In genomic region chr1:203216274-203217138, GRCh38 we compare ENCODE assay signal across 9 cellular contexts. TPM values are rescaled to one million over a fixed set of nuclear protein-coding genes. Genes with fewer than 3 reads are reported as not detected.
DNase-seq lines count a peak whose midpoint lies in the region; ATAC-seq and TF ChIP-seq lines count a peak whose summit lies in the region.
"Had no signal": no experiment of that assay in that cellular context is flagged by ENCODE, and none has a peak within 500 bp of the region (broad histone marks: within the 10 kb centered on the region; RNA-seq: fewer than 3 reads in every experiment).

No MANE protein-coding gene starts in this region.

- no peaks in the 10 kb centered on the region for H4K20me1 ChIP-seq in Loucy (ENCODE audit: insufficient read depth, low read length, poor library complexity, severe bottlenecking)

- H3K27me3 ChIP-seq in Loucy (ENCODE audit: insufficient read depth, low read length, poor library complexity, severe bottlenecking) (no peaks in the 10 kb centered on the region), foreskin keratinocyte (peaks cover 29% of the 10 kb centered on the region)

- H3K4me3 Mint-ChIP-seq in activated T-helper 2 cell treated with anti-CD3 and anti-CD28 coated beads, Interferon-gamma antibody, Interleukin-2, Interleukin-4, amounts not matched to agents 10 μg/mL and 5 μg/mL and 100 μg/mL, durations not matched to agents 14 hours and 24 hours and 36 hours (ENCODE audit: low read depth) = no peak overlapping the region
- no peak overlapping the region for H3K4me3 Mint-ChIP-seq in type B pancreatic cell

- no peak overlapping the region for H3K9ac ChIP-seq in Loucy (ENCODE audit: low read depth, low read length, poor library complexity, severe bottlenecking)

- H3F3A ChIP-seq in Loucy (ENCODE audit: low read depth) = no peaks in the 10 kb centered on the region

- H3K79me2 ChIP-seq in Loucy (ENCODE audit: insufficient read depth, low read length) = no peaks in the 10 kb centered on the region

- H3K36me3 ChIP-seq in Loucy (ENCODE audit: insufficient read depth, low read length) = no peaks in the 10 kb centered on the region

- H3K9me3 Mint-ChIP-seq in activated T-helper 2 cell treated with anti-CD3 and anti-CD28 coated beads, Interferon-gamma antibody, Interleukin-2, Interleukin-4, amounts not matched to agents 10 μg/mL and 5 μg/mL and 100 μg/mL, durations not matched to agents 14 hours and 24 hours and 36 hours = no peaks in the 10 kb centered on the region
- H3K9me3 Mint-ChIP-seq in type B pancreatic cell = no peaks in the 10 kb centered on the region

- TF ChIP-seq CTCF in Loucy (conservative IDR thresholded peaks at IDR 0.05; ENCODE audit: low read length) (peak; percentile 74), foreskin keratinocyte (conservative IDR thresholded peaks at IDR 0.05) (peak; percentile 81), type B pancreatic cell (conservative IDR thresholded peaks at IDR 0.05) (peak; percentile 90)

- H3K4me2 ChIP-seq in Loucy (ENCODE audit: low read depth, low read length, poor library complexity, severe bottlenecking) = no peak overlapping the region

- ATAC-seq in foreskin keratinocyte (peak; percentile 36), HG02623 (IDR thresholded peaks at IDR 0.05; ENCODE audit: unreplicated experiment) (no peak)

- no peaks in the 10 kb centered on the region for H3K9me3 ChIP-seq in Loucy (ENCODE audit: insufficient read depth, low read depth, low read length)

- H3K4me1 Mint-ChIP-seq in activated T-helper 2 cell treated with anti-CD3 and anti-CD28 coated beads, Interferon-gamma antibody, Interleukin-2, Interleukin-4, amounts not matched to agents 10 μg/mL and 5 μg/mL and 100 μg/mL, durations not matched to agents 14 hours and 24 hours and 36 hours (ENCODE audit: low read depth) = no peaks in the 10 kb centered on the region
- peaks cover 10% of the 10 kb centered on the region for H3K4me1 Mint-ChIP-seq in type B pancreatic cell (ENCODE audit: unreplicated experiment)

- H3K27ac ChIP-seq in foreskin keratinocyte = no peak overlapping the region

- DNase-seq in DMS153 treated with DMSO at 0.1 percent for 48 hours (lab: John Stamatoyannopoulos, UW; ENCODE audit: unreplicated experiment) = peak; percentile 92
- peak; percentile 58 for DNase-seq in RPMI7951 (ENCODE audit: low read depth)
- DNase-seq in activated T-helper 2 cell treated with anti-CD3 and anti-CD28 coated beads, Interferon-gamma antibody, Interleukin-2, Interleukin-4, amounts not matched to agents 10 μg/mL and 5 μg/mL and 100 μg/mL, durations not matched to agents 14 hours and 24 hours and 36 hours (ENCODE audit: low spot score) = peak; percentile 41
- peak in 1 of 2 donors; percentile 36 for DNase-seq in foreskin keratinocyte
- DNase-seq in nucleus accumbens (lab: John Stamatoyannopoulos, UW) = peak in 48 of 56 donors; percentile 13 to 81 (median 40)
- no peak for DNase-seq in type B pancreatic cell (ENCODE audit: extremely low spot score, unreplicated experiment)

- H3K4me1 ChIP-seq in Loucy (ENCODE audit: insufficient read depth, low read length, poor library complexity, severe bottlenecking) (peaks cover 9% of the 10 kb centered on the region), foreskin keratinocyte (no peaks in the 10 kb centered on the region)

- intact Hi-C loops in activated T-helper 2 cell treated with anti-CD3 and anti-CD28 coated beads, Interferon-gamma antibody, Interleukin-2, Interleukin-4, amounts not matched to agents 10 μg/mL and 5 μg/mL and 100 μg/mL, durations not matched to agents 14 hours and 24 hours and 36 hours (cut with micrococcal nuclease) = loop anchor here (1.0 kb wide), 1 partner anchor 177 kb away; no protein-coding TSS in a partner anchor

- H3K27ac Mint-ChIP-seq in activated T-helper 2 cell treated with anti-CD3 and anti-CD28 coated beads, Interferon-gamma antibody, Interleukin-2, Interleukin-4, amounts not matched to agents 10 μg/mL and 5 μg/mL and 100 μg/mL, durations not matched to agents 14 hours and 24 hours and 36 hours = no peak overlapping the region
- no peak overlapping the region for H3K27ac Mint-ChIP-seq in type B pancreatic cell

- no peaks in the 10 kb centered on the region for H3K9me2 ChIP-seq in Loucy (replicated peaks; ENCODE audit: low read depth, low read length)

- no peak overlapping the region for H2AFZ ChIP-seq in Loucy (ENCODE audit: low read length)

- H3K36me3 Mint-ChIP-seq in activated T-helper 2 cell treated with anti-CD3 and anti-CD28 coated beads, Interferon-gamma antibody, Interleukin-2, Interleukin-4, amounts not matched to agents 10 μg/mL and 5 μg/mL and 100 μg/mL, durations not matched to agents 14 hours and 24 hours and 36 hours (ENCODE audit: low read depth) = no peaks in the 10 kb centered on the region
- no peaks in the 10 kb centered on the region for H3K36me3 Mint-ChIP-seq in type B pancreatic cell

- H3K27me3 Mint-ChIP-seq in activated T-helper 2 cell treated with anti-CD3 and anti-CD28 coated beads, Interferon-gamma antibody, Interleukin-2, Interleukin-4, amounts not matched to agents 10 μg/mL and 5 μg/mL and 100 μg/mL, durations not matched to agents 14 hours and 24 hours and 36 hours (ENCODE audit: low read depth) = peaks cover 14% of the 10 kb centered on the region
- H3K27me3 Mint-ChIP-seq in type B pancreatic cell = peaks cover 46% of the 10 kb centered on the region

- H3K4me3 ChIP-seq in Loucy (ENCODE audit: low read length, poor library complexity, severe bottlenecking) = no peak overlapping the region

RNA-seq across cellular contexts. Expression of gene CHIT1, which starts 13.0 kb away (rescaled TPM):
- total RNA-seq in RPMI7951 (2014; rRNA removed; shearing (Covaris generic)) = not detected in 2 replicates
- 0.09 and 0.34 TPM in 2 replicates for total RNA-seq in activated T-helper 2 cell treated with anti-CD3 and anti-CD28 coated beads, Interferon-gamma antibody, Interleukin-2, Interleukin-4, amounts not matched to agents 10 μg/mL and 5 μg/mL and 100 μg/mL, durations not matched to agents 14 hours and 24 hours and 36 hours
- total RNA-seq in foreskin keratinocyte (not detected in 2 replicates), type B pancreatic cell (ENCODE audit: low replicate concordance) (not detected in 2 replicates)
- not detected in 2 replicates for polyA plus RNA-seq in foreskin keratinocyte

RNA-seq across cellular contexts. Expression of gene CHI3L1, which starts 30.0 kb away (rescaled TPM):
- not detected in 2 replicates for total RNA-seq in RPMI7951 (2014; rRNA removed; shearing (Covaris generic))
- not detected in 2 replicates for total RNA-seq in activated T-helper 2 cell treated with anti-CD3 and anti-CD28 coated beads, Interferon-gamma antibody, Interleukin-2, Interleukin-4, amounts not matched to agents 10 μg/mL and 5 μg/mL and 100 μg/mL, durations not matched to agents 14 hours and 24 hours and 36 hours
- total RNA-seq in foreskin keratinocyte (not detected in 2 replicates), type B pancreatic cell (ENCODE audit: low replicate concordance) (0.21 TPM in 1 of 2 replicates, not detected in the other)
- polyA plus RNA-seq in foreskin keratinocyte = not detected in 2 replicates
- total RNA-seq: activated CD8-positive, alpha-beta memory T cell treated with anti-CD3 and anti-CD28 coated beads for 36 hours had no signal

RNA-seq across cellular contexts. Expression of gene MYBPH, which starts 40.9 kb away (rescaled TPM):
- 0.48 and 1.4 TPM in 2 replicates for total RNA-seq in RPMI7951 (2014; rRNA removed; shearing (Covaris generic))
- not detected in 2 replicates for total RNA-seq in activated T-helper 2 cell treated with anti-CD3 and anti-CD28 coated beads, Interferon-gamma antibody, Interleukin-2, Interleukin-4, amounts not matched to agents 10 μg/mL and 5 μg/mL and 100 μg/mL, durations not matched to agents 14 hours and 24 hours and 36 hours
- total RNA-seq in foreskin keratinocyte (not detected in 2 replicates), type B pancreatic cell (ENCODE audit: low replicate concordance) (1.6 TPM in 1 of 2 replicates, not detected in the other)
- polyA plus RNA-seq in foreskin keratinocyte = not detected in 2 replicates
- total RNA-seq: activated CD8-positive, alpha-beta memory T cell treated with anti-CD3 and anti-CD28 coated beads for 36 hours had no signal
